ENCODE assay signal across 1 cellular context in genomic region chr13:23365652-23366051, GRCh38.
TF ChIP-seq lines count a peak whose summit lies in the region.

No MANE protein-coding gene starts in this region.

TF ChIP-seq in SK-N-SH, 30 proteins besides CTCF, POLR2A, EP300 and RAD21 (continued from another document):
- TF ChIP-seq PBX3 (IDR thresholded peaks at IDR 0.05), result peak; percentile 22; the same call in 1 of the 2 replicates
- no peak for TF ChIP-seq FOXM1 (IDR thresholded peaks at IDR 0.05; ENCODE audit: low read depth)
- TF ChIP-seq USF1 (IDR thresholded peaks at IDR 0.05; ENCODE audit: borderline replicate concordance, low read depth), result no peak
- TF ChIP-seq FOSL2 (IDR thresholded peaks at IDR 0.05; ENCODE audit: borderline replicate concordance, low read depth), result peak; percentile 36; the same call in 1 of the 2 replicates
- TF ChIP-seq EZH2phosphoT487 (IDR thresholded peaks at IDR 0.05; ENCODE audit: borderline replicate concordance, low read depth), result no peak
- TF ChIP-seq TCF12 (IDR thresholded peaks at IDR 0.05), result peak; percentile 64
